Comparison of ENCODE assay signal across 18 cellular contexts in genomic region chr10:130387936-130388580, GRCh38.
"Had no signal": no experiment of that assay in that cellular context is flagged by ENCODE, and none has a peak within 500 bp of the region (broad histone marks: within the 10 kb centered on the region; RNA-seq: fewer than 3 reads in every experiment).

No MANE protein-coding gene starts in this region.

- DNase-seq: KBM-7, MV-4-11, NCI-H1048, NCI-H1105, NCI-H1417, NCI-H1436 treated with DMSO at 0.1 percent for 48 hours, NCI-H187, NCI-H2029, NCI-H2171 treated with DMSO at 0.1 percent for 48 hours, NCI-H226, NCI-H446, NCI-H510A, NCI-H524 treated with DMSO at 0.1 percent for 48 hours, NCI-H69, NCI-H774, RPMI8226, SHP77, SK-N-SH had no signal

- H3K9me3 ChIP-seq: SK-N-SH had no signal
